ENCODE assay signal across 1 cellular context in genomic region chr2:48852938-48853337, GRCh38.
TF ChIP-seq lines count a peak whose summit lies in the region.

No MANE protein-coding gene starts in this region.

TF ChIP-seq in IMR-90, 13 proteins besides CTCF, POLR2A, EP300 and RAD21:
- TF ChIP-seq MXI1 (IDR thresholded peaks at IDR 0.05; ENCODE audit: borderline replicate concordance, low read depth, low read length): no peak
- TF ChIP-seq RFX5 (IDR thresholded peaks at IDR 0.05; ENCODE audit: low read depth, low read length): no peak
- peak; percentile 97 for TF ChIP-seq CEBPB (IDR thresholded peaks at IDR 0.05; ENCODE audit: low read depth, low read length)
- no peak for TF ChIP-seq SMC3 (IDR thresholded peaks at IDR 0.05; ENCODE audit: low read depth, low read length)
- TF ChIP-seq NFE2L2 (IDR thresholded peaks at IDR 0.05; ENCODE audit: low read depth, low read length): no peak
- TF ChIP-seq RCOR1 (IDR thresholded peaks at IDR 0.05; ENCODE audit: insufficient replicate concordance, low read length): no peak
- peak; percentile 42; the same call in 1 of the 2 replicates for TF ChIP-seq BHLHE40 (IDR thresholded peaks at IDR 0.05; ENCODE audit: low read depth, low read length)
- no peak for TF ChIP-seq MAZ (IDR thresholded peaks at IDR 0.05; ENCODE audit: borderline replicate concordance, low read depth, low read length)
- TF ChIP-seq FOS (IDR thresholded peaks at IDR 0.05; ENCODE audit: low read depth, low read length): peak; percentile 38; the same call in 1 of the 2 replicates
- no peak for TF ChIP-seq MAFK (IDR thresholded peaks at IDR 0.05; ENCODE audit: low read depth, low read length)
- no peak for TF ChIP-seq CHD1 (IDR thresholded peaks at IDR 0.05; ENCODE audit: low read depth, low read length)
- no peak for TF ChIP-seq ELK1 (IDR thresholded peaks at IDR 0.05; ENCODE audit: borderline replicate concordance, low read depth, low read length)
- TF ChIP-seq USF2 (IDR thresholded peaks at IDR 0.05; ENCODE audit: low read depth, low read length): no peak
